ENCODE assay signal across 13 cellular contexts in the genomic region with DNA sequence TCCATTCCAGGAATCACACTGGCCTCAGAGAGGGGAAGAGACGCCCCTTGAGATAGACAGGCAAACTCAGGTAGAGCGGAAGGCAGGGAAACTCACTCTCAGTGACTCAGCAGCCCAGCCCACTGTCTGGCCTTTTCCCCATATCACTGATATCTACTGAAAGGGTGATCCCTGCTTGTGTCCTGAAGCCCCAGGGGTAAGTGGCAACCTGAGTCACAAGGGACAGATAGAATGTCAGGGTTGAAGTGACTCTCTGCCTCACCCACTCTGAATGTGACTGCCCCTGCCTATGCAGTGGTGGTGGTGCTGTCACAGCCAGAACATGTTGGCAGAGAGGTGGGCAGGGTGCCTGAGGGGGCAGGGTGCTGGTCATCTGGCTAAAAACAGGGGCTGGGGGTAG.
A peak's percentile ranks its signal among the peaks of the same experiment; 100 is the strongest.
DNase-seq lines count a peak whose midpoint lies in the region; ATAC-seq, FAIRE-seq and TF ChIP-seq lines count a peak whose summit lies in the region.
"Had no signal": no experiment of that assay in that cellular context is flagged by ENCODE, and none has a peak within 500 bp of the region (broad histone marks: within the 10 kb centered on the region; RNA-seq: fewer than 3 reads in every experiment).

No MANE protein-coding gene starts in this region.

- FAIRE-seq in A549 (lab: Jason Lieb, UNC), result no peak
- peak; percentile 74 for FAIRE-seq in keratinocyte (lab: Jason Lieb, UNC)
- no peak for FAIRE-seq in GM19239 (lab: Jason Lieb, UNC)
- FAIRE-seq: urothelium cell line had no signal

- POLR2A ChIA-PET in A549 (lab: Yijun Ruan, JAX) (no interaction called here), HEK293 (lab: Yijun Ruan, JAX) (no interaction called here)

- peaks cover 9% of the 10 kb centered on the region for H3K4me1 Mint-ChIP-seq in activated T-helper 17 cell treated with anti-CD3 and anti-CD28 coated beads, Interleukin-2, amount 50 U/mL, for 72 hours

- H3K27ac ChIP-seq in A549, result peak overlapping the region; percentile 76 to 95
- H3K27ac ChIP-seq in HEK293 (ENCODE audit: extremely low read depth, low read depth, low read length), result no peak overlapping the region
- H3K27ac ChIP-seq in keratinocyte (ENCODE audit: control insufficient read depth, insufficient read depth, low read length), result peak overlapping the region; percentile 61
- no peak overlapping the region for H3K27ac ChIP-seq in aorta (ENCODE audit: low read depth in 1 of 2, low read length in 2 of 2)

- no peaks in the 10 kb centered on the region for H3K36me3 Mint-ChIP-seq in activated T-helper 17 cell treated with anti-CD3 and anti-CD28 coated beads, Interleukin-2, amount 50 U/mL, for 72 hours (ENCODE audit: low read depth)

- H3K79me2 ChIP-seq in keratinocyte (ENCODE audit: control insufficient read depth, insufficient read depth, low read length), result no peaks in the 10 kb centered on the region

- no peak for TF ChIP-seq CTCF in A549 (IDR thresholded peaks at IDR 0.05)
- TF ChIP-seq CTCF in HEK293 (tag by site-specific recombination; IDR thresholded peaks at IDR 0.05), result no peak
- TF ChIP-seq CTCF in keratinocyte (optimal IDR thresholded peaks at IDR 0.05 in 1 of 3, IDR thresholded peaks at IDR 0.05 in 1 of 3, conservative IDR thresholded peaks at IDR 0.05 in 1 of 3; ENCODE audit: extremely low read depth in 1 of 3, insufficient read depth in 2 of 3, low read length in 3 of 3), result no peak

- no peak for TF ChIP-seq EP300 in A549 (IDR thresholded peaks at IDR 0.05)

- H3K27ac Mint-ChIP-seq in activated T-helper 17 cell treated with anti-CD3 and anti-CD28 coated beads, Interleukin-2, amount 50 U/mL, for 72 hours, result no peak overlapping the region
- H3K27ac Mint-ChIP-seq: B cell had no signal

- H3K36me3 ChIP-seq in HEK293 (ENCODE audit: control insufficient read depth in 2 of 2, insufficient read depth in 1 of 2, low read length in 2 of 2) (no peaks in the 10 kb centered on the region), keratinocyte (ENCODE audit: control insufficient read depth in 2 of 2, extremely low read depth in 1 of 2, insufficient read depth in 2 of 2, low read length in 2 of 2) (no peaks in the 10 kb centered on the region), aorta (ENCODE audit: control insufficient read depth in 1 of 2, insufficient read depth in 2 of 2, low read length in 1 of 2) (no peaks in the 10 kb centered on the region)

- H3K27me3 ChIP-seq in keratinocyte (ENCODE audit: control insufficient read depth, extremely low read depth, insufficient read depth, low read length) (no peaks in the 10 kb centered on the region), aorta (ENCODE audit: control insufficient read depth in 1 of 2, insufficient read depth in 2 of 2, low read length in 1 of 2) (no peaks in the 10 kb centered on the region)

- H2AFZ ChIP-seq in keratinocyte (ENCODE audit: control insufficient read depth, low read length), result peak overlapping the region; percentile 57

- CTCF ChIA-PET in A549 (lab: Yijun Ruan, JAX), result interaction anchor here (1.5 kb wide), 1 partner anchor 559 kb away, joined by 4 read pairs; no protein-coding TSS in a partner anchor
- CTCF ChIA-PET in HEK293 (lab: Yijun Ruan, JAX), result no interaction called here

- DNase-seq in A549 (ENCODE audit: low read depth in 1 of 2, low spot score in 1 of 2) (peak; percentile 42 to 60), keratinocyte (ENCODE audit: low read depth, low spot score) (peak; percentile 67), retina (no peak), aorta (no peak), GM19239 (ENCODE audit: insufficient read length, low spot score) (no peak)
- no peak for DNase-seq in activated CD4-positive, CD25-positive, alpha-beta regulatory T cell (lab: John Stamatoyannopoulos, UW)
- DNase-seq: NCI-H2081, OCI-M1, T1000 had no signal

- H3K27me3 Mint-ChIP-seq in activated T-helper 17 cell treated with anti-CD3 and anti-CD28 coated beads, Interleukin-2, amount 50 U/mL, for 72 hours, result peaks cover 3% of the 10 kb centered on the region
- H3K27me3 Mint-ChIP-seq: B cell had no signal

- dilution Hi-C loops in keratinocyte (cut with MboI; ENCODE audit: extremely low pct_ligation_motif_present, low sequenced_read_pairs), result no loop called here

- intact Hi-C loops in aorta (cut with DNase I), result no loop called here

- no peaks in the 10 kb centered on the region for H3K9me1 ChIP-seq in keratinocyte (ENCODE audit: control insufficient read depth, extremely low read depth, insufficient read depth, low read length)

- H3K9me3 Mint-ChIP-seq in activated T-helper 17 cell treated with anti-CD3 and anti-CD28 coated beads, Interleukin-2, amount 50 U/mL, for 72 hours, result no peaks in the 10 kb centered on the region

- no peak for TF ChIP-seq POLR2A in A549 (IDR thresholded peaks at IDR 0.05; ENCODE audit: low read length)

- H3K4me3 Mint-ChIP-seq in activated T-helper 17 cell treated with anti-CD3 and anti-CD28 coated beads, Interleukin-2, amount 50 U/mL, for 72 hours, result no peak overlapping the region
- H3K4me3 Mint-ChIP-seq: B cell had no signal

- peak overlapping the region; percentile 59 for H3K4me2 ChIP-seq in A549
- peak overlapping the region; percentile 34 for H3K4me2 ChIP-seq in keratinocyte (ENCODE audit: control insufficient read depth, extremely low read depth, insufficient read depth, low read depth, low read length)

- peak overlapping the region; percentile 41 for H3K9ac ChIP-seq in keratinocyte (ENCODE audit: control insufficient read depth, extremely low read depth, insufficient read depth, low read length)

- H3K4me1 ChIP-seq in A549, result peaks cover 70% of the 10 kb centered on the region
- no peaks in the 10 kb centered on the region for H3K4me1 ChIP-seq in HEK293 (ENCODE audit: control insufficient read depth, insufficient read depth, low read length)
- H3K4me1 ChIP-seq in keratinocyte (ENCODE audit: control insufficient read depth, extremely low read depth, insufficient read depth, low read length), result peaks cover 50% of the 10 kb centered on the region
- H3K4me1 ChIP-seq in aorta (ENCODE audit: control insufficient read depth in 1 of 2, insufficient read depth in 2 of 2, low read length in 2 of 2), result no peaks in the 10 kb centered on the region

- H4K20me1 ChIP-seq in keratinocyte (ENCODE audit: control insufficient read depth, extremely low read depth, insufficient read depth, low read length), result no peaks in the 10 kb centered on the region

- H3K9me3 ChIP-seq in A549 (no peaks in the 10 kb centered on the region), HEK293 (ENCODE audit: control insufficient read depth, insufficient read depth, low read depth, low read length) (no peaks in the 10 kb centered on the region), keratinocyte (ENCODE audit: control insufficient read depth, low read depth, low read length) (no peaks in the 10 kb centered on the region), aorta (ENCODE audit: control insufficient read depth, low read length) (no peaks in the 10 kb centered on the region)

- H3K4me3 ChIP-seq in A549, result no peak overlapping the region
- no peak overlapping the region for H3K4me3 ChIP-seq in HEK293 (ENCODE audit: low read depth, low read length)
- H3K4me3 ChIP-seq in keratinocyte (ENCODE audit: control insufficient read depth in 2 of 3, extremely low read depth in 1 of 3, insufficient read depth in 2 of 3, low read depth in 1 of 3, low read length in 3 of 3), result no peak overlapping the region
- H3K4me3 ChIP-seq in aorta (ENCODE audit: low read length in 2 of 2), result no peak overlapping the region

- TF ChIP-seq RAD21 in A549 (conservative IDR thresholded peaks at IDR 0.05 in 1 of 2, IDR thresholded peaks at IDR 0.05 in 1 of 2), result no peak

- ATAC-seq in A549, result peak; percentile 38 to 58; a peak in 4 of 6 replicates
- ATAC-seq in activated T-helper 17 cell treated with anti-CD3 and anti-CD28 coated beads, Interleukin-2, amount 50 U/mL, for 72 hours (replicated peaks), result peak; percentile 57
- no peak for ATAC-seq in aorta (ENCODE audit: low FRiP score)

- 23% methylated on average over 2 of the region's 2 CpGs for WGBS in A549 (ENCODE audit: missing lambda C conversion rate)
- 96 to 97% methylated on average over 2 of the region's 2 CpGs for WGBS in aorta, 2 donors

TF ChIP-seq in A549, 52 proteins besides CTCF, POLR2A, EP300 and RAD21 (continues in another document):
- TF ChIP-seq, protein P1, sequence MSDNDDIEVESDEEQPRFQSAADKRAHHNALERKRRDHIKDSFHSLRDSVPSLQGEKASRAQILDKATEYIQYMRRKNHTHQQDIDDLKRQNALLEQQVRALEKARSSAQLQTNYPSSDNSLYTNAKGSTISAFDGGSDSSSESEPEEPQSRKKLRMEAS (IDR thresholded peaks at IDR 0.05), result peak; percentile 33
- TF ChIP-seq, protein P2, sequence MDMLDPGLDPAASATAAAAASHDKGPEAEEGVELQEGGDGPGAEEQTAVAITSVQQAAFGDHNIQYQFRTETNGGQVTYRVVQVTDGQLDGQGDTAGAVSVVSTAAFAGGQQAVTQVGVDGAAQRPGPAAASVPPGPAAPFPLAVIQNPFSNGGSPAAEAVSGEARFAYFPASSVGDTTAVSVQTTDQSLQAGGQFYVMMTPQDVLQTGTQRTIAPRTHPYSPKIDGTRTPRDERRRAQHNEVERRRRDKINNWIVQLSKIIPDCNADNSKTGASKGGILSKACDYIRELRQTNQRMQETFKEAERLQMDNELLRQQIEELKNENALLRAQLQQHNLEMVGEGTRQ (IDR thresholded peaks at IDR 0.05), result no peak
- no peak for TF ChIP-seq FOXS1 (CRISPR knock-in tag; IDR thresholded peaks at IDR 0.05)
- no peak for TF ChIP-seq CHD2 (IDR thresholded peaks at IDR 0.05; ENCODE audit: low read length, partially characterized antibody)

TF ChIP-seq in HEK293, 187 proteins besides CTCF, POLR2A, EP300 and RAD21 (continues in another document):
- peak; percentile 61; the same call in 1 of the 2 replicates for TF ChIP-seq ZBTB48 (tag by site-specific recombination; IDR thresholded peaks at IDR 0.05)

Comparison
In these comparisons a context has a peak if more than half of its experiments do, and no peak if none do; other contexts are left out.
1. DNase-seq: peak in A549 (2 of 2) and keratinocyte (single experiment); none in activated CD4-positive, CD25-positive, alpha-beta regulatory T cell (0 of 4), retina (single experiment), aorta (0 of 2) and GM19239 (single experiment).
2. H3K27ac ChIP-seq: peak in A549 (2 of 2) and keratinocyte (single experiment); none in HEK293 (single experiment) and aorta (0 of 2).